Comparison of ENCODE assay signal across 9 cellular contexts in the genomic region with DNA sequence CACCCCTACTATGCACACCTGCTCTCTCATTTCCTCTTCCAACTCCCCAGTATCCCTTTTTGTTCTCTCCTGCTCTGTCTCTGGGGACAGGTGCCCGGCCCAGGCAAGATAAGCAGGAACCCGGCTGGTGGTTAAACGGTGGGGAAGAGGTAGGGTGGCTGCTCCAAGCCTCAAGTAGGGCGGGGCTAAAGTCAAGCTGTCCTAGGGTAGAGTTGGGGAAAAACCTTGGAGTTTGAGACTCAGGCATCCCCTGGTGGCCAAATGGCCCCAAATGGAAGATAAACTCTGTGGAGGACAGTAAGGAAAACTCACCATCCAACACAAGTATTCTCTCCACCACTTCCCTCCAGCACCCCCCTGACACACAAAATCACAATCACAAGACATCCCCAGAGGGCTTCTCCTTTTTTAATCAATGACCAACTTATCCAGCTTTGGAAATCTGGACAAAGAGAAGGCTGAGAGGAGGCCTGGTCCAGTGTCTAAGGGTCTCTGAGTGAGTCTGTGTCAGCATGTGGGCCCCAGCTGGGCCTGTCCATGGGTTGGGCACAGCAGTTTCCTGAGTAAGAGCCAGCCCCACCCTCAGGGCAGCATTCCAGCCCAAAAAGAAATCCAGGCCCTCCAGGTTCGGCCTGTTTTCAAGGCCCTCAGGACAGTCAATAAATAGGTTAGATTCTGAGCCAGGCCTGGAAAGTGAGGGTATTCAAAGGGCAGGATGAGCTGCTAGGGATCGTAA. TPM values are rescaled to one million over a fixed set of nuclear protein-coding genes. Genes with fewer than 3 reads are reported as not detected.
DNase-seq lines count a peak whose midpoint lies in the region; ATAC-seq and TF ChIP-seq lines count a peak whose summit lies in the region.
"Had no signal": no experiment of that assay in that cellular context is flagged by ENCODE, and none has a peak within 500 bp of the region (broad histone marks: within the 10 kb centered on the region; RNA-seq: fewer than 3 reads in every experiment).

No MANE protein-coding gene starts in this region.

- no peak for ATAC-seq in GM21515 (IDR thresholded peaks at IDR 0.05; ENCODE audit: unreplicated experiment)

- H3K36me3 Mint-ChIP-seq in Calu3 (ENCODE audit: insufficient read depth, unreplicated experiment) (peaks cover 40% of the 10 kb centered on the region), osteocyte (ENCODE audit: unreplicated experiment) (peaks cover 23% of the 10 kb centered on the region)

- CTCF ChIA-PET in Calu3 (lab: Charles Lee): no interaction called here

- no peaks in the 10 kb centered on the region for H3K9me3 Mint-ChIP-seq in Calu3 (ENCODE audit: low read depth, unreplicated experiment)
- H3K9me3 Mint-ChIP-seq in osteocyte (ENCODE audit: unreplicated experiment): no peaks in the 10 kb centered on the region

- H3K27me3 Mint-ChIP-seq in Calu3 (ENCODE audit: unreplicated experiment) (no peaks in the 10 kb centered on the region), osteocyte (ENCODE audit: unreplicated experiment) (no peaks in the 10 kb centered on the region)

- peaks cover 31% of the 10 kb centered on the region for H3K4me1 Mint-ChIP-seq in Calu3 (ENCODE audit: low read depth, unreplicated experiment)
- peaks cover 31% of the 10 kb centered on the region for H3K4me1 Mint-ChIP-seq in osteocyte (ENCODE audit: unreplicated experiment)

- no peak overlapping the region for H3K4me3 ChIP-seq in epithelial cell of proximal tubule (ENCODE audit: low read depth, low read length)

- BruUV-seq in Calu3 (replicated peaks; lab: Mats Ljungman, UMichigan): no TSS peak

- intact Hi-C loops in Calu3 (cut with micrococcal nuclease; ENCODE audit: unreplicated experiment): no loop called here

- H3K27ac Mint-ChIP-seq in Calu3 (ENCODE audit: unreplicated experiment) (peak overlapping the region; percentile 42), osteocyte (ENCODE audit: unreplicated experiment) (peak overlapping the region; percentile 78)

- no peak for TF ChIP-seq CTCF in Calu3 (IDR thresholded peaks at IDR 0.05; ENCODE audit: unreplicated experiment)
- peak; percentile 45 for TF ChIP-seq CTCF in epithelial cell of proximal tubule (conservative IDR thresholded peaks at IDR 0.05; ENCODE audit: low read depth, low read length)
- no peak for TF ChIP-seq CTCF in osteocyte (IDR thresholded peaks at IDR 0.05)

- DNase-seq in Calu3: no peak
- peak; percentile 31 for DNase-seq in NCI-H146 treated with DMSO at 0.1 percent for 48 hours (lab: John Stamatoyannopoulos, UW; ENCODE audit: unreplicated experiment)
- no peak for DNase-seq in epithelial cell of proximal tubule (ENCODE audit: low read depth)
- DNase-seq in osteocyte (ENCODE audit: extremely low spot score, unreplicated experiment): no peak
- no peak for DNase-seq in KBM-7
- no peak for DNase-seq in activated CD4-positive, alpha-beta T cell treated with anti-CD3 and anti-CD28 coated beads, Interleukin-2, amount 50 U/mL, for 4 hours
- DNase-seq in activated CD4-positive, CD25-positive, alpha-beta regulatory T cell treated with anti-CD3 and anti-CD28 coated beads, Interleukin-2, amount 50 U/mL, for 72 hours: no peak
- DNase-seq: substantia nigra had no signal

- no peak overlapping the region for H3K4me3 Mint-ChIP-seq in Calu3 (ENCODE audit: low read depth, unreplicated experiment)
- no peak overlapping the region for H3K4me3 Mint-ChIP-seq in osteocyte (ENCODE audit: unreplicated experiment)

- in situ Hi-C loops in KBM-7 (cut with MboI; ENCODE audit: low pct_unique_long_range_greater_than_20kb, low sequenced_read_pairs): loop anchor here (10.0 kb wide), 1 partner anchor 154 kb away; no protein-coding TSS in a partner anchor

RNA-seq across cellular contexts. Expression of gene POMGNT1, which starts 9.8 kb away (rescaled TPM):
- total RNA-seq in Calu3 (2022) (62.0 and 74.5 TPM in 2 replicates), epithelial cell of proximal tubule (53.2 and 81.7 TPM in 2 replicates), osteocyte (76.8 and 88.9 TPM in 2 replicates)

RNA-seq across cellular contexts. Expression of gene P3R3URF, which starts 12.2 kb away (rescaled TPM):
- total RNA-seq in Calu3 (2022): not detected in 2 replicates
- not detected in 2 replicates for total RNA-seq in epithelial cell of proximal tubule
- total RNA-seq in osteocyte: not detected in 2 replicates

RNA-seq across cellular contexts. Expression of gene TSPAN1, which starts 13.6 kb away (rescaled TPM):
- 46.2 and 94.8 TPM in 2 replicates for total RNA-seq in Calu3 (2022)
- total RNA-seq in epithelial cell of proximal tubule: 71.6 and 117 TPM in 2 replicates
- total RNA-seq in osteocyte: 0.68 and 0.91 TPM in 2 replicates

RNA-seq across cellular contexts. Expression of gene LURAP1, which starts 14.7 kb away (rescaled TPM):
- not detected in 2 replicates for total RNA-seq in Calu3 (2022)
- total RNA-seq in epithelial cell of proximal tubule: 2.9 and 3.9 TPM in 2 replicates
- 4.8 and 5.0 TPM in 2 replicates for total RNA-seq in osteocyte

RNA-seq across cellular contexts. Expression of gene PIK3R3, which starts 56.0 kb away (rescaled TPM):
- total RNA-seq in Calu3 (2022) (17.4 and 21.4 TPM in 2 replicates), epithelial cell of proximal tubule (3.3 and 6.1 TPM in 2 replicates), osteocyte (33.2 and 33.9 TPM in 2 replicates)

Comparison
In these comparisons a context has a peak if more than half of its experiments do, and no peak if none do; other contexts are left out.
1. RNA of gene TSPAN1, which starts 13.6 kb away (total RNA-seq): 71.6 to 117 TPM in epithelial cell of proximal tubule and 46.2 to 94.8 TPM in Calu3; 0.68 to 0.91 TPM in osteocyte; every median in the first group is over 10 times any median in the second.